Comparison of ENCODE assay signal across 17 cellular contexts in the genomic region with DNA sequence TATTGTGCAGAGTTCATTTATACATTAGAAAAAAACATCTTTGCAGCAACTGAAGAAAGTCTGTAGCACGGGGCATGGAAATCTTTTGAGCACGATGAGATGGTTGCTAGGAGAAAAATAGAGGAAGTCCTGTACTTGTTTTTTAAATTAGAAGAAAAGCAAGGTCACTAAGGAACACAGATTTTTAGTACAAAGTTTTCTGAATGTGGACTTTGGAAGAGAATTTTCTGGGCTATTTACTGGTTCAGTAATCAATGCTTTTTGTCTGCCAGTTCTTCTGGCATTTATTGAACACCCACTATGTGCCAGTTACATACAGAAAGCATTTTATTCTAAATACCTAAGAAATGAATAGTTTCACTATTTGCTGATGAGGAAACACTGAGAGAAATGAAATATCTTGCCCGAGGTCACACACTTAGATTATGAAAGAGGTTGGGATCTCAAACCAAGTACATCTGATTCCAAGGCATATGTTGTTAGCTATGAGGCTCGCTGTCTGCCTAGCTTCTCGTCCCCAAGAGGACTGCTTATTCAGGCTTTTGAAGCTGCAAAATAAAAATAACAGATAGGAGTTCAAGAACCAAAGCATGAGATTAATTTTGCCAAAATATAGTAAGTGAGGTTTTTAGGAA. TPM values are rescaled to one million over a fixed set of nuclear protein-coding genes. Genes with fewer than 3 reads are reported as not detected.
DNase-seq lines count a peak whose midpoint lies in the region; ATAC-seq, FAIRE-seq and TF ChIP-seq lines count a peak whose summit lies in the region.
"Had no signal": no experiment of that assay in that cellular context is flagged by ENCODE, and none has a peak within 500 bp of the region (broad histone marks: within the 10 kb centered on the region; RNA-seq: fewer than 3 reads in every experiment).

No MANE protein-coding gene starts in this region.

- H3K4me1 ChIP-seq in A549 (peaks cover 20% of the 10 kb centered on the region), Karpas-422 (ENCODE audit: low read length) (peaks cover 9% of the 10 kb centered on the region), adipocyte (ENCODE audit: control insufficient read depth, insufficient read depth, low read length) (peaks cover 48% of the 10 kb centered on the region), keratinocyte (ENCODE audit: control insufficient read depth, extremely low read depth, insufficient read depth, low read length) (peaks cover 14% of the 10 kb centered on the region)
- H3K4me1 ChIP-seq: transverse colon had no signal

- DNase-seq in A549 (ENCODE audit: low read depth in 1 of 2, low spot score in 1 of 2) (no peak), Karpas-422 (no peak), adipocyte (ENCODE audit: low read depth) (peak; percentile 86), keratinocyte (ENCODE audit: low read depth, low spot score) (no peak), kidney tubule cell (ENCODE audit: low spot score) (no peak), NCI-H82 (lab: John Stamatoyannopoulos, UW) (no peak)
- DNase-seq: activated CD4-positive, alpha-beta memory T cell treated with anti-CD3 and anti-CD28 coated beads, Interleukin-2, amount 10 ng/mL, durations not matched to agents 7 days and 5 days; activated gamma-delta T cell treated with Interleukin-2 at 50 U/mL for 16 hours; DMS 273 treated with DMSO at 0.1 percent for 48 hours; NCI-H1417; NCI-H526 treated with DMSO at 0.1 percent for 48 hours; transverse colon had no signal

- no peaks in the 10 kb centered on the region for H3K9me2 ChIP-seq in Karpas-422 (replicated peaks; ENCODE audit: insufficient read depth, low read length)

- H3K79me2 ChIP-seq in Karpas-422 (ENCODE audit: low read length) = no peaks in the 10 kb centered on the region
- no peaks in the 10 kb centered on the region for H3K79me2 ChIP-seq in keratinocyte (ENCODE audit: control insufficient read depth, insufficient read depth, low read length)

- 0 out of 6 replicates have a peak, but pooled peaks of 1 of the 2 experiments have one; percentile 37 for ATAC-seq in A549
- ATAC-seq in GM21717 (IDR thresholded peaks at IDR 0.05; ENCODE audit: unreplicated experiment) = no peak
- no peak for ATAC-seq in HG02840 (IDR thresholded peaks at IDR 0.05; ENCODE audit: low FRiP score, unreplicated experiment)
- ATAC-seq: natural killer cell treated with Interleukin-12 subunit alpha and Interleukin-12 subunit beta and Interleukin-15 and Interleukin-18, amount 100 ng/mL, for 72 hours had no signal

- TF ChIP-seq CTCF in A549 (IDR thresholded peaks at IDR 0.05) (no peak), keratinocyte (optimal IDR thresholded peaks at IDR 0.05 in 1 of 3, IDR thresholded peaks at IDR 0.05 in 1 of 3, conservative IDR thresholded peaks at IDR 0.05 in 1 of 3; ENCODE audit: extremely low read depth in 1 of 3, insufficient read depth in 2 of 3, low read length in 3 of 3) (no peak)

- 47% methylated on average over 5 of the region's 5 CpGs for WGBS in A549 (ENCODE audit: missing lambda C conversion rate)

- H3K27me3 ChIP-seq in Karpas-422 (ENCODE audit: low read length) (no peaks in the 10 kb centered on the region), adipocyte (replicated peaks; ENCODE audit: control insufficient read depth, insufficient read depth, low read length) (no peaks in the 10 kb centered on the region), keratinocyte (ENCODE audit: control insufficient read depth, extremely low read depth, insufficient read depth, low read length) (no peaks in the 10 kb centered on the region)
- H3K27me3 ChIP-seq: transverse colon had no signal

- H4K20me1 ChIP-seq in Karpas-422 (ENCODE audit: insufficient read depth, low read depth, low read length) (no peaks in the 10 kb centered on the region), keratinocyte (ENCODE audit: control insufficient read depth, extremely low read depth, insufficient read depth, low read length) (no peaks in the 10 kb centered on the region)

- CTCF ChIA-PET in A549 (lab: Yijun Ruan, JAX) = interaction anchor here (1.1 to 3.0 kb wide), 3 partner anchors 31 to 150 kb away, joined by 3 to 9 read pairs (median 4); no protein-coding TSS in a partner anchor

- H3K9me1 ChIP-seq in keratinocyte (ENCODE audit: control insufficient read depth, extremely low read depth, insufficient read depth, low read length) = no peaks in the 10 kb centered on the region

- POLR2A ChIA-PET in A549 (lab: Yijun Ruan, JAX) = no interaction called here

- no peak for FAIRE-seq in A549 (lab: Jason Lieb, UNC)
- peak; percentile 29 for FAIRE-seq in keratinocyte (lab: Jason Lieb, UNC)
- FAIRE-seq: H54 had no signal

- TF ChIP-seq POLR2A in A549 (IDR thresholded peaks at IDR 0.05; ENCODE audit: low read length) = no peak

- H3K4me2 ChIP-seq in A549 (peak overlapping the region; percentile 50), Karpas-422 (ENCODE audit: low read depth, low read length, poor library complexity, severe bottlenecking) (peak overlapping the region; percentile 13), keratinocyte (ENCODE audit: control insufficient read depth, extremely low read depth, insufficient read depth, low read depth, low read length) (no peak overlapping the region)

- no peak overlapping the region for H2AFZ ChIP-seq in Karpas-422 (ENCODE audit: low read length)
- H2AFZ ChIP-seq in keratinocyte (ENCODE audit: control insufficient read depth, low read length) = peak overlapping the region; percentile 6

- H3K36me3 ChIP-seq in Karpas-422 (ENCODE audit: insufficient read depth, low read length) = no peaks in the 10 kb centered on the region
- no peaks in the 10 kb centered on the region for H3K36me3 ChIP-seq in adipocyte (ENCODE audit: control insufficient read depth, insufficient read depth, low read length, severe bottlenecking)
- H3K36me3 ChIP-seq in keratinocyte (ENCODE audit: control insufficient read depth in 2 of 2, extremely low read depth in 1 of 2, insufficient read depth in 2 of 2, low read length in 2 of 2) = no peaks in the 10 kb centered on the region
- H3K36me3 ChIP-seq: transverse colon had no signal

- TF ChIP-seq EP300 in A549 (IDR thresholded peaks at IDR 0.05) = no peak

- H3K9me3 ChIP-seq in A549 = no peaks in the 10 kb centered on the region; the same call in 2 of the 3 replicates
- H3K9me3 ChIP-seq in Karpas-422 (ENCODE audit: low read length) = no peaks in the 10 kb centered on the region
- no peaks in the 10 kb centered on the region for H3K9me3 ChIP-seq in adipocyte (ENCODE audit: control insufficient read depth, low read length)
- H3K9me3 ChIP-seq in keratinocyte (ENCODE audit: control insufficient read depth, low read depth, low read length) = no peaks in the 10 kb centered on the region
- H3K9me3 ChIP-seq: transverse colon had no signal

- dilution Hi-C loops in keratinocyte (cut with MboI; ENCODE audit: extremely low pct_ligation_motif_present, low sequenced_read_pairs) = no loop called here

- no peak overlapping the region for H3K4me3 ChIP-seq in A549
- H3K4me3 ChIP-seq in Karpas-422 (ENCODE audit: low read length) = no peak overlapping the region
- H3K4me3 ChIP-seq in adipocyte (ENCODE audit: low read length) = no peak overlapping the region
- H3K4me3 ChIP-seq in keratinocyte (ENCODE audit: control insufficient read depth in 2 of 3, extremely low read depth in 1 of 3, insufficient read depth in 2 of 3, low read depth in 1 of 3, low read length in 3 of 3) = no peak overlapping the region
- H3K4me3 ChIP-seq: skin epidermis, transverse colon had no signal

- H3K9ac ChIP-seq in Karpas-422 (ENCODE audit: low read length) (no peak overlapping the region), adipocyte (ENCODE audit: low read length) (no peak overlapping the region), keratinocyte (ENCODE audit: control insufficient read depth, extremely low read depth, insufficient read depth, low read length) (no peak overlapping the region)

- TF ChIP-seq RAD21 in A549 (conservative IDR thresholded peaks at IDR 0.05 in 1 of 2, IDR thresholded peaks at IDR 0.05 in 1 of 2) = no peak

- H3K27ac ChIP-seq in A549 (peak overlapping the region; percentile 22 to 46; a peak in 5 of 6 replicates), Karpas-422 (ENCODE audit: low read length) (no peak overlapping the region), keratinocyte (ENCODE audit: control insufficient read depth, insufficient read depth, low read length) (no peak overlapping the region)
- H3K27ac ChIP-seq: skin epidermis, transverse colon had no signal

TF ChIP-seq in A549, 52 proteins besides CTCF, POLR2A, EP300 and RAD21 (continues in another document):
- TF ChIP-seq ZSCAN20 (CRISPR knock-in tag; IDR thresholded peaks at IDR 0.05) = no peak
- TF ChIP-seq PBX3 (IDR thresholded peaks at IDR 0.05) = no peak
- no peak for TF ChIP-seq CBX2 (IDR thresholded peaks at IDR 0.05; ENCODE audit: borderline replicate concordance, low read depth)
- TF ChIP-seq HOXB5 (CRISPR knock-in tag; IDR thresholded peaks at IDR 0.05) = no peak
- TF ChIP-seq TP53 (CRISPR knock-in tag; IDR thresholded peaks at IDR 0.05) = no peak
- TF ChIP-seq FOSL2 (IDR thresholded peaks at IDR 0.05) = no peak
- 0 out of 2 replicates have a peak, but pooled peaks have one; percentile 23 for TF ChIP-seq FOSL2 (CRISPR knock-in tag; IDR thresholded peaks at IDR 0.05)

RNA-seq across cellular contexts. Expression of gene MAP3K20, which starts 15.6 kb away (rescaled TPM):
- polyA plus RNA-seq in A549 (2011; rRNA removed) (76.7 and 80.7 TPM in 2 replicates), A549 (2017; fragmentation: RNase III; extraction: RNeasy Plus Mini Kit Qiagen cat#74134 plus additional on column Dnase treatment) (34.1 to 34.7 TPM (median 34.2 TPM) in 3 replicates), keratinocyte (23.9 to 31.7 TPM (median 28.1 TPM) in 3 replicates)
- polyA plus RNA-seq in A549 (2012; cell fraction: cytosol; rRNA removed) = 13.8 and 14.9 TPM in 2 replicates
- polyA plus RNA-seq in A549 (2012; cell fraction: nucleus; rRNA removed) = 6.8 and 8.7 TPM in 2 replicates
- polyA minus RNA-seq in A549 (2011; rRNA and poly(A)+ RNA removed) = 52.0 and 55.0 TPM in 2 replicates
- total RNA-seq in Karpas-422 (2014; rRNA removed; shearing (Covaris generic); ENCODE audit: low replicate concordance) = 0.34 and 1.2 TPM in 2 replicates
- polyA plus RNA-seq in keratinocyte (2011; ENCODE audit: low read depth) = 16.6 TPM
- polyA plus RNA-seq in keratinocyte (2011; cell fraction: cytosol; rRNA removed) = 18.3 and 35.3 TPM in 2 replicates
- polyA plus RNA-seq in keratinocyte (2011; cell fraction: nucleus; rRNA removed) = 21.7 and 21.9 TPM in 2 replicates
- polyA plus RNA-seq in keratinocyte (2012; ENCODE audit: low replicate concordance) = 17.5 and 24.7 TPM in 2 replicates
- polyA minus RNA-seq in keratinocyte = 8.5 to 72.1 TPM (median 43.9 TPM) in 3 replicates
- 59.5 TPM for polyA minus RNA-seq in keratinocyte (2011; cell fraction: cytosol; rRNA and poly(A)+ RNA removed)
- 16.7 and 40.3 TPM in 2 replicates for polyA minus RNA-seq in keratinocyte (2011; cell fraction: nucleus; rRNA and poly(A)+ RNA removed)

Comparison
In these comparisons a context has a peak if more than half of its experiments do, and no peak if none do; other contexts are left out.
1. H3K27ac ChIP-seq: peak in A549 (2 of 2); none in Karpas-422 (single experiment) and keratinocyte (single experiment).